Comparison of ENCODE assay signal across 8 cellular contexts in the genomic region with DNA sequence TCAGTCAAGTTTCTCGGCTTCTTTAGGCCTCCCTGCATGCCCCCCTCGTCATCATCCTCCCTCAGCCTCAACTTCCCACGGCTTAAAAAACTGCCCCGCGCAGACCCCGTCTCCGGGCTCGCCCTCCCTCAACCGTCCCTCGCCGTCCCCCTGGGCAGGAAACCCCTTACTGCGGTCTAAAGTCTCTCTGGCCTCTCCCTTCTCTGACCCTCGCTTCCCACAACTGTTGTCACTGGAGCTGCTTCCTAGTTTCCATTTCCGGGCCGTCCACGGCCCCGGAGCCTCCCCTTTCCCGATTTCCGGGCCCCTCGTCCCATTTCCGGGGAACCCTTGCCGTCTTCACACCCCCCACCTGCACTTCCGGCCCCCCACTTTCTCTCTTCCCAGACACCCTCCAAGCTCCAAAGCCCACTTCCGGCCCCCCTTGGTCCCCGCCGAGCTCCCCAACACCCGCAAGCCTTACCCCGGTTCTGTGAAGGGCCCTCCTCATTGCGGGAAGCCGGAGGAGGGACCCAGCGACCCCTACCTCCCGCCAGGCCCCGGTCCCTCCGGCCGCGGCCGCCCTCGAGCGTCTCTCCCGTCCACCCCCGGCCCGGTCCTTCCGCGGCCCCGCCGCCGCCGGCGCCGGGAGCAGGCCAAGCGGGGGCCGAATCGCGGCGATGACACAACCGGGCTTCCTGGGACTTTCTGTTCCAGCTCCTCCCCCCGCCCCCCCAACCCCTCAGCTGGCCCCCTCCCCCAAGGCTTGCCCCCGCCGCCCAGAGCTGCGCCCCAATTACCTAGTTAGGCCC. TPM values are rescaled to one million over a fixed set of nuclear protein-coding genes. Genes with fewer than 3 reads are reported as not detected.
DNase-seq lines count a peak whose midpoint lies in the region; ATAC-seq and TF ChIP-seq lines count a peak whose summit lies in the region.

No MANE protein-coding gene starts in this region.

- no peaks in the 10 kb centered on the region for H3K9me3 Mint-ChIP-seq in activated CD8-positive, alpha-beta T cell treated with anti-CD3 and anti-CD28 coated beads for 36 hours

- no peak for TF ChIP-seq CTCF in activated CD8-positive, alpha-beta T cell treated with anti-CD3 and anti-CD28 coated beads for 36 hours (IDR thresholded peaks at IDR 0.05)

- H3K27me3 Mint-ChIP-seq in activated CD8-positive, alpha-beta T cell treated with anti-CD3 and anti-CD28 coated beads for 36 hours: no peaks in the 10 kb centered on the region

- peak; percentile 32 for ATAC-seq in GM18502 (IDR thresholded peaks at IDR 0.05; ENCODE audit: poor library complexity, unreplicated experiment)
- ATAC-seq in HG02981 (IDR thresholded peaks at IDR 0.05; ENCODE audit: unreplicated experiment): peak; percentile 16
- ATAC-seq in activated CD8-positive, alpha-beta T cell treated with anti-CD3 and anti-CD28 coated beads for 36 hours: no peak

- POLR2A ChIA-PET in activated CD8-positive, alpha-beta T cell treated with anti-CD3 and anti-CD28 coated beads for 36 hours (lab: Charles Lee): interaction anchor here (0.6 to 1.8 kb wide), 11 partner anchors 10 to 298 kb away, joined by 3 to 8 read pairs (median 4); no protein-coding TSS in a partner anchor

- intact Hi-C loops in activated CD8-positive, alpha-beta T cell treated with anti-CD3 and anti-CD28 coated beads for 36 hours (cut with micrococcal nuclease): no loop called here

- peak; percentile 37 for DNase-seq in 8988T
- DNase-seq in NCI-H226: peak; percentile 68
- peak; percentile 74 for DNase-seq in activated CD8-positive, alpha-beta T cell treated with anti-CD3 and anti-CD28 coated beads for 36 hours
- peak; percentile 51 for DNase-seq in effector CD4-positive, alpha-beta T cell
- DNase-seq in medulla oblongata (ENCODE audit: extremely low spot score): peak; percentile 82
- DNase-seq in stimulated activated CD8-positive, alpha-beta memory T cell treated with anti-CD3 and anti-CD28 coated beads, Interleukin-15, amount 100 ng/mL, for 1 hour (ENCODE audit: low read depth): peak; percentile 37

- peaks cover 27% of the 10 kb centered on the region for H3K36me3 Mint-ChIP-seq in activated CD8-positive, alpha-beta T cell treated with anti-CD3 and anti-CD28 coated beads for 36 hours (ENCODE audit: low read depth)

- peak overlapping the region; percentile 100 for H3K27ac Mint-ChIP-seq in activated CD8-positive, alpha-beta T cell treated with anti-CD3 and anti-CD28 coated beads for 36 hours

- peaks cover 41% of the 10 kb centered on the region for H3K4me1 Mint-ChIP-seq in activated CD8-positive, alpha-beta T cell treated with anti-CD3 and anti-CD28 coated beads for 36 hours (ENCODE audit: low read depth)

- peak overlapping the region; percentile 99 for H3K4me3 Mint-ChIP-seq in activated CD8-positive, alpha-beta T cell treated with anti-CD3 and anti-CD28 coated beads for 36 hours

- CTCF ChIA-PET in activated CD8-positive, alpha-beta T cell treated with anti-CD3 and anti-CD28 coated beads for 36 hours (lab: Charles Lee): interaction anchor here (1.0 to 2.0 kb wide), 7 partner anchors 9 to 238 kb away, joined by 3 to 7 read pairs (median 4); a partner anchor contains a TSS

RNA-seq across cellular contexts. Expression of a gene that starts 0.5 kb away (rescaled TPM):
- total RNA-seq in activated CD8-positive, alpha-beta T cell treated with anti-CD3 and anti-CD28 coated beads for 36 hours: 100 to 1,000 TPM; 208 to 212 TPM

RNA-seq across cellular contexts. Expression of a gene that starts 1.0 kb away (rescaled TPM):
- total RNA-seq in activated CD8-positive, alpha-beta T cell treated with anti-CD3 and anti-CD28 coated beads for 36 hours: 1 to 10 TPM; 1.6 to 2.0 TPM
